ENCODE assay signal across 9 cellular contexts in genomic region chr12:120118710-120119097, GRCh38. TPM values are rescaled to one million over a fixed set of nuclear protein-coding genes. Genes with fewer than 3 reads are reported as not detected.
DNase-seq lines count a peak whose midpoint lies in the region; ATAC-seq and TF ChIP-seq lines count a peak whose summit lies in the region.
"Had no signal": no experiment of that assay in that cellular context is flagged by ENCODE, and none has a peak within 500 bp of the region (broad histone marks: within the 10 kb centered on the region; RNA-seq: fewer than 3 reads in every experiment).

No MANE protein-coding gene starts in this region.

- H3K4me1 Mint-ChIP-seq in CD8-positive, alpha-beta memory T cell = peaks cover 59 to 78% (median 78%) of the 10 kb centered on the region in 3 donors
- peaks cover 51 to 64% of the 10 kb centered on the region in 2 donors for H3K4me1 Mint-ChIP-seq in effector memory CD8-positive, alpha-beta T cell (ENCODE audit: low read depth in 2 of 2)

- no peak overlapping the region for H2AFZ ChIP-seq in neuronal stem cell (ENCODE audit: low read length)

- peaks cover 3% of the 10 kb centered on the region for H3K79me1 ChIP-seq in neuronal stem cell (ENCODE audit: low read depth, low read length)

- peak overlapping the region; percentile 13 for H3K4me2 ChIP-seq in neuronal stem cell (ENCODE audit: insufficient read depth, low read length, poor library complexity, severe bottlenecking)

- no peak overlapping the region for H3K18ac ChIP-seq in neuronal stem cell (ENCODE audit: low read length)

- ATAC-seq in effector memory CD8-positive, alpha-beta T cell (replicated peaks) = no peak

- H2BK12ac ChIP-seq in neuronal stem cell (ENCODE audit: low read length) = no peak overlapping the region

- no peak overlapping the region for H2AK5ac ChIP-seq in neuronal stem cell (ENCODE audit: low read depth, low read length)

- no peaks in the 10 kb centered on the region for H3K27me3 Mint-ChIP-seq in CD8-positive, alpha-beta memory T cell
- H3K27me3 Mint-ChIP-seq in effector memory CD8-positive, alpha-beta T cell = no peaks in the 10 kb centered on the region

- no peak for DNase-seq in CD8-positive, alpha-beta memory T cell
- DNase-seq in NCI-H460 (ENCODE audit: extremely low read depth, low read depth) = peak; percentile 8
- DNase-seq in effector memory CD8-positive, alpha-beta T cell = no peak
- DNase-seq in neuronal stem cell (ENCODE audit: low spot score) = no peak
- DNase-seq in GM10266 (ENCODE audit: extremely low spot score) = no peak
- DNase-seq in NCI-H82 (lab: John Stamatoyannopoulos, UW) = no peak
- DNase-seq in NCI-H748 treated with DMSO at 0.1 percent for 48 hours (lab: John Stamatoyannopoulos, UW) = no peak
- DNase-seq in stimulated activated naive CD4-positive, alpha-beta T cell treated with Interleukin-2 at 50 U/mL for 16 hours (lab: John Stamatoyannopoulos, UW) = no peak
- DNase-seq: head of caudate nucleus had no signal

- peaks cover 0 to 25% (median 7%) of the 10 kb centered on the region in 3 donors for H3K36me3 Mint-ChIP-seq in CD8-positive, alpha-beta memory T cell
- H3K36me3 Mint-ChIP-seq in effector memory CD8-positive, alpha-beta T cell (ENCODE audit: insufficient read depth) = peaks cover 32% of the 10 kb centered on the region

- CTCF ChIA-PET in CD8-positive, alpha-beta memory T cell (lab: Charles Lee) = interaction anchor here (1.6 kb wide), 1 partner anchor 15 kb away, joined by 4 read pairs; no protein-coding TSS in a partner anchor

- no peak overlapping the region for H3K27ac ChIP-seq in CD8-positive, alpha-beta memory T cell (ENCODE audit: low read depth, low read length)
- no peak overlapping the region for H3K27ac ChIP-seq in neuronal stem cell (replicated peaks; ENCODE audit: low read length)

- no peaks in the 10 kb centered on the region for H3K27me3 ChIP-seq in CD8-positive, alpha-beta memory T cell (ENCODE audit: insufficient read depth, low read length, poor library complexity, severe bottlenecking)
- H3K27me3 ChIP-seq in neuronal stem cell (ENCODE audit: control insufficient read depth in 3 of 3, insufficient read depth in 3 of 3, low read depth in 1 of 3, low read length in 3 of 3) = no peaks in the 10 kb centered on the region

- H3K4me3 Mint-ChIP-seq in CD8-positive, alpha-beta memory T cell = peak overlapping the region; percentile 87 to 95 (median 91)
- peak overlapping the region; percentile 78 to 80 for H3K4me3 Mint-ChIP-seq in effector memory CD8-positive, alpha-beta T cell

- no peaks in the 10 kb centered on the region for H3K9me3 ChIP-seq in CD8-positive, alpha-beta memory T cell (ENCODE audit: low read length)
- H3K9me3 ChIP-seq in neuronal stem cell (replicated peaks in 1 of 2; ENCODE audit: control insufficient read depth in 2 of 2, insufficient read depth in 1 of 2, low read depth in 1 of 2, low read length in 2 of 2) = no peaks in the 10 kb centered on the region

- no peak overlapping the region for H2BK5ac ChIP-seq in neuronal stem cell (ENCODE audit: low read length)

- no peak overlapping the region for H3K4me3 ChIP-seq in CD8-positive, alpha-beta memory T cell (ENCODE audit: low read length)
- H3K4me3 ChIP-seq in neuronal stem cell (ENCODE audit: low read length in 2 of 2) = peak overlapping the region in 1 of 2 donors; percentile 95

- WGBS in neuronal stem cell (ENCODE audit: extremely low coverage in 2 of 2, insufficient read length in 2 of 2, insufficient replicate concordance in 1 of 2), 2 donors = no CpG with 5 or more reads among the region's 3 CpGs

- POLR2A ChIA-PET in CD8-positive, alpha-beta memory T cell (lab: Charles Lee) = interaction anchor here (2.4 kb wide), 1 partner anchor 130 kb away, joined by 18 read pairs; the partner anchor contains the start of gene BICDL1

- H3K4ac ChIP-seq in neuronal stem cell (ENCODE audit: low read length) = no peak overlapping the region

- H2BK15ac ChIP-seq in neuronal stem cell (ENCODE audit: low read length) = no peak overlapping the region

- no peaks in the 10 kb centered on the region for H3K9me3 Mint-ChIP-seq in CD8-positive, alpha-beta memory T cell
- no peaks in the 10 kb centered on the region for H3K9me3 Mint-ChIP-seq in effector memory CD8-positive, alpha-beta T cell

- H3K14ac ChIP-seq in neuronal stem cell (ENCODE audit: low read length) = no peak overlapping the region

- no peak overlapping the region for H3K23ac ChIP-seq in neuronal stem cell (ENCODE audit: low read depth, low read length, poor library complexity)

- H4K91ac ChIP-seq in neuronal stem cell (ENCODE audit: low read depth, low read length, poor library complexity) = no peak overlapping the region

- no peak for TF ChIP-seq CTCF in GM10266 (IDR thresholded peaks at IDR 0.05; ENCODE audit: control insufficient read depth, insufficient read depth, low read depth, missing control alignments)

- H3K36me3 ChIP-seq in CD8-positive, alpha-beta memory T cell (ENCODE audit: insufficient read depth, low read length) = no peaks in the 10 kb centered on the region
- H3K36me3 ChIP-seq in neuronal stem cell (replicated peaks in 1 of 2; ENCODE audit: control insufficient read depth in 2 of 2, insufficient read depth in 2 of 2, low read length in 2 of 2) = peaks cover 0 to 25% of the 10 kb centered on the region in 2 donors

- peak overlapping the region; percentile 7 for H3K9ac ChIP-seq in neuronal stem cell (ENCODE audit: low read depth, low read length, poor library complexity)

- peak overlapping the region in 6 of 8 donors; percentile 70 to 98 (median 91) for H3K27ac Mint-ChIP-seq in CD8-positive, alpha-beta memory T cell
- peak overlapping the region; percentile 29 to 56 for H3K27ac Mint-ChIP-seq in effector memory CD8-positive, alpha-beta T cell

- no peak overlapping the region for H4K8ac ChIP-seq in neuronal stem cell (ENCODE audit: low read depth, low read length)

- peaks cover 70% of the 10 kb centered on the region for H3K4me1 ChIP-seq in CD8-positive, alpha-beta memory T cell (ENCODE audit: insufficient read depth, low read length)
- peaks cover 6 to 8% of the 10 kb centered on the region in 2 donors for H3K4me1 ChIP-seq in neuronal stem cell (ENCODE audit: control insufficient read depth in 2 of 2, insufficient read depth in 1 of 2, low read depth in 1 of 2, low read length in 2 of 2)

- no peak overlapping the region for H2BK120ac ChIP-seq in neuronal stem cell (ENCODE audit: low read depth, low read length)

RNA-seq across cellular contexts. Expression of gene RAB35, which starts 2.2 kb away (rescaled TPM):
- total RNA-seq in CD8-positive, alpha-beta memory T cell = 10 to 100 TPM; 66.8 to 77.8 TPM
- polyA plus RNA-seq in CD8-positive, alpha-beta memory T cell = 26.9 TPM
- 35.2 and 35.9 TPM in 2 replicates for total RNA-seq in NCI-H460 (2014; rRNA removed; shearing (Covaris generic))
- 37.5 and 46.9 TPM in 2 replicates for polyA plus RNA-seq in NCI-H460 (2014; cell fraction: nucleus; rRNA removed)
- 26.6 TPM for polyA plus RNA-seq in neuronal stem cell (2013, experiment 1 of 2)
- polyA plus RNA-seq in neuronal stem cell (2013, experiment 2 of 2) = 25.6 TPM
